In genomic region chr6:149452062-149452939, GRCh38 we compare ENCODE assay signal across 29 cellular contexts. TPM values are rescaled to one million over a fixed set of nuclear protein-coding genes. Genes with fewer than 3 reads are reported as not detected.
DNase-seq lines count a peak whose midpoint lies in the region; FAIRE-seq and TF ChIP-seq lines count a peak whose summit lies in the region.
"Had no signal": no experiment of that assay in that cellular context is flagged by ENCODE, and none has a peak within 500 bp of the region (broad histone marks: within the 10 kb centered on the region; RNA-seq: fewer than 3 reads in every experiment).

No MANE protein-coding gene starts in this region.

- FAIRE-seq in GM12891 (lab: Jason Lieb, UNC) = no peak
- FAIRE-seq: G401.6, pancreas had no signal

- H3K4me1 ChIP-seq in transverse colon (peaks cover 23 to 58% (median 41%) of the 10 kb centered on the region in 4 donors), stomach (peaks cover 36 to 45% (median 43%) of the 10 kb centered on the region in 4 donors)

- TF ChIP-seq POLR2A in transverse colon (IDR thresholded peaks at IDR 0.05) (no peak), stomach (IDR thresholded peaks at IDR 0.05) (no peak), GM12891 (IDR thresholded peaks at IDR 0.05; ENCODE audit: low read depth, low read length) (no peak)

- no peak for DNase-seq in activated CD4-positive, alpha-beta T cell treated with anti-CD3 and anti-CD28 coated beads, Interleukin-2, amount 10 ng/mL, durations not matched to agents 7 days and 5 days
- DNase-seq in activated CD4-positive, alpha-beta T cell treated with anti-CD3 and anti-CD28 coated beads for 48 hours = no peak
- DNase-seq in mesothelial cell of epicardium (ENCODE audit: low spot score in 2 of 2, unreplicated experiment in 2 of 2) = no peak
- no peak for DNase-seq in transverse colon
- no peak for DNase-seq in stomach
- DNase-seq in SIG-M5 treated with dmso at 0.1 percent for 504 hours (lab: John Stamatoyannopoulos, UW; ENCODE audit: unreplicated experiment) = no peak
- no peak for DNase-seq in GM12891 (ENCODE audit: insufficient read length, low spot score)
- DNase-seq: 8988T; activated CD4-positive, alpha-beta T cell treated with anti-CD3 and anti-CD28 coated beads for 1 hour; activated T-cell treated with anti-CD3 and anti-CD28 coated beads, Interleukin-2, amount 50 U/mL, for 24 hours; cortex of kidney; DMS153; HFFc6; KG1; NCI-H1436; NCI-H2171; NCI-H524; SHP77 treated with DMSO at 0.1 percent for 48 hours; sigmoid colon; SW 1271; trophoblast cell had no signal

- in situ Hi-C loops in transverse colon (cut with MboI; ENCODE audit: low pct_ligation_motif_present in 1 of 4, low pct_unique_long_range_greater_than_20kb in 1 of 4, low sequenced_read_pairs in 3 of 4) = no loop called here

- H3K36me3 Mint-ChIP-seq in activated CD4-positive, alpha-beta T cell treated with anti-CD3 and anti-CD28 coated beads, Interleukin-2, amount 10 ng/mL, durations not matched to agents 7 days and 5 days (ENCODE audit: low read depth) = peaks cover 6% of the 10 kb centered on the region
- no peaks in the 10 kb centered on the region for H3K36me3 Mint-ChIP-seq in mesothelial cell of epicardium

- H3K27ac Mint-ChIP-seq in activated CD4-positive, alpha-beta T cell treated with anti-CD3 and anti-CD28 coated beads, Interleukin-2, amount 10 ng/mL, durations not matched to agents 7 days and 5 days = peak overlapping the region; percentile 46
- no peak overlapping the region for H3K27ac Mint-ChIP-seq in mesothelial cell of epicardium
- H3K27ac Mint-ChIP-seq: activated T-cell treated with anti-CD3 and anti-CD28 coated beads, Interleukin-2, amount 50 U/mL, for 24 hours; HFFc6; memory B cell had no signal

- peak overlapping the region in 1 of 4 donors; percentile 64 for H3K4me3 ChIP-seq in transverse colon
- no peak overlapping the region for H3K4me3 ChIP-seq in stomach

- no peaks in the 10 kb centered on the region for H3K27me3 Mint-ChIP-seq in activated CD4-positive, alpha-beta T cell treated with anti-CD3 and anti-CD28 coated beads, Interleukin-2, amount 10 ng/mL, durations not matched to agents 7 days and 5 days
- peaks cover 31% of the 10 kb centered on the region for H3K27me3 Mint-ChIP-seq in mesothelial cell of epicardium (ENCODE audit: low read depth)
- H3K27me3 Mint-ChIP-seq: activated naive CD4-positive, alpha-beta T cell treated with anti-CD3 and anti-CD28 coated beads, Interleukin-2, amount 10 ng/mL, durations not matched to agents 7 days and 5 days; activated T-cell treated with anti-CD3 and anti-CD28 coated beads, Interleukin-2, amount 50 U/mL, for 24 hours; CD8-positive, alpha-beta memory T cell; memory B cell; naive thymus-derived CD4-positive, alpha-beta T cell had no signal

- POLR2A ChIA-PET in activated CD4-positive, alpha-beta T cell treated with anti-CD3 and anti-CD28 coated beads, Interleukin-2, amount 10 ng/mL, durations not matched to agents 7 days and 5 days (lab: Charles Lee) = no interaction called here

- CTCF ChIA-PET in activated CD4-positive, alpha-beta T cell treated with anti-CD3 and anti-CD28 coated beads, Interleukin-2, amount 10 ng/mL, durations not matched to agents 7 days and 5 days (lab: Charles Lee) = interaction anchor here (0.5 to 2.1 kb wide), 5 partner anchors 16 to 418 kb away, joined by 3 to 7 read pairs (median 4); no protein-coding TSS in a partner anchor

- TF ChIP-seq EP300 in transverse colon (IDR thresholded peaks at IDR 0.05; ENCODE audit: low read depth) (no peak), stomach (IDR thresholded peaks at IDR 0.05) (no peak)

- no peak overlapping the region for H3K4me3 Mint-ChIP-seq in activated CD4-positive, alpha-beta T cell treated with anti-CD3 and anti-CD28 coated beads, Interleukin-2, amount 10 ng/mL, durations not matched to agents 7 days and 5 days
- H3K4me3 Mint-ChIP-seq in mesothelial cell of epicardium = peak overlapping the region; percentile 37
- H3K4me3 Mint-ChIP-seq: activated naive CD4-positive, alpha-beta T cell treated with anti-CD3 and anti-CD28 coated beads, Interleukin-2, amount 10 ng/mL, durations not matched to agents 7 days and 5 days; activated T-cell treated with anti-CD3 and anti-CD28 coated beads, Interleukin-2, amount 50 U/mL, for 24 hours; HFFc6; memory B cell had no signal

- TF ChIP-seq CTCF in mesothelial cell of epicardium (IDR thresholded peaks at IDR 0.05; ENCODE audit: unreplicated experiment) (no peak), transverse colon (IDR thresholded peaks at IDR 0.05) (no peak), stomach (IDR thresholded peaks at IDR 0.05) (no peak)

- peaks cover 3% of the 10 kb centered on the region for H3K4me1 Mint-ChIP-seq in activated CD4-positive, alpha-beta T cell treated with anti-CD3 and anti-CD28 coated beads, Interleukin-2, amount 10 ng/mL, durations not matched to agents 7 days and 5 days
- H3K4me1 Mint-ChIP-seq in mesothelial cell of epicardium = peaks cover 17% of the 10 kb centered on the region

- 83 to 88% methylated on average over 1 to 11 of the region's 13 CpGs for WGBS in transverse colon (ENCODE audit: low coverage in 1 of 2), 2 donors
- WGBS in stomach, 5 donors = 85 to 91% (median 89%) methylated on average over 9 to 13 of the region's 13 CpGs

- H3K9me3 ChIP-seq in transverse colon = no peaks in the 10 kb centered on the region
- H3K9me3 ChIP-seq in stomach = no peaks in the 10 kb centered on the region
- H3K9me3 ChIP-seq: pancreas, sigmoid colon had no signal

- no peaks in the 10 kb centered on the region for H3K9me3 Mint-ChIP-seq in activated CD4-positive, alpha-beta T cell treated with anti-CD3 and anti-CD28 coated beads, Interleukin-2, amount 10 ng/mL, durations not matched to agents 7 days and 5 days
- no peaks in the 10 kb centered on the region for H3K9me3 Mint-ChIP-seq in mesothelial cell of epicardium
- H3K9me3 Mint-ChIP-seq: activated naive CD4-positive, alpha-beta T cell treated with anti-CD3 and anti-CD28 coated beads, Interleukin-2, amount 10 ng/mL, durations not matched to agents 7 days and 5 days; activated T-cell treated with anti-CD3 and anti-CD28 coated beads, Interleukin-2, amount 50 U/mL, for 24 hours; HFFc6; memory B cell; naive thymus-derived CD4-positive, alpha-beta T cell had no signal

- H3K27me3 ChIP-seq in transverse colon (no peaks in the 10 kb centered on the region), stomach (peaks cover 0 to 29% (median 15%) of the 10 kb centered on the region in 3 donors)
- H3K27me3 ChIP-seq: pancreas, sigmoid colon had no signal

- H3K27ac ChIP-seq in angular gyrus (ENCODE audit: low read depth, low read length) (peak overlapping the region; percentile 1), transverse colon (peak overlapping the region; percentile 47 to 79 (median 78)), stomach (no peak overlapping the region)
- H3K27ac ChIP-seq: pancreas had no signal

- intact Hi-C loops in transverse colon (cut with DNase I; ENCODE audit: low total_unique reads) = no loop called here
- intact Hi-C loops in stomach (cut with DNase I; ENCODE audit: low total_unique reads) = no loop called here

- H3K36me3 ChIP-seq in transverse colon (no peaks in the 10 kb centered on the region), stomach (no peaks in the 10 kb centered on the region)
- H3K36me3 ChIP-seq: pancreas, sigmoid colon had no signal

TF ChIP-seq in GM12891, 5 proteins besides CTCF, POLR2A, EP300 and RAD21:
- TF ChIP-seq TAF1 (IDR thresholded peaks at IDR 0.05; ENCODE audit: low read depth, low read length) (no peak), PAX5 (IDR thresholded peaks at IDR 0.05; ENCODE audit: insufficient read depth, low read length, severe bottlenecking) (no peak), POLR2AphosphoS5 (IDR thresholded peaks at IDR 0.05; ENCODE audit: low read depth, low read length) (no peak), POU2F2 (IDR thresholded peaks at IDR 0.05; ENCODE audit: low read depth, low read length) (no peak), SPI1 (IDR thresholded peaks at IDR 0.05; ENCODE audit: low read depth, low read length) (no peak)

RNA-seq across cellular contexts. Expression of gene ZC3H12D, which starts 32.5 kb away (rescaled TPM):
- total RNA-seq in activated CD4-positive, alpha-beta T cell treated with anti-CD3 and anti-CD28 coated beads, Interleukin-2, amount 10 ng/mL, durations not matched to agents 7 days and 5 days = 10 to 100 TPM; 10.7 to 16.5 TPM
- total RNA-seq in mesothelial cell of epicardium (0.44 to 0.72 TPM (median 0.47 TPM) in 3 replicates), transverse colon (10 to 100 TPM in 3 of 4 donors, 1 to 10 TPM in 1; 1.8 to 24.3 (median 12.1) TPM), stomach (1 to 10 TPM in 2 of 5 donors, not detected in 3; 1.1 to 2.2 TPM)
- under 1 TPM; 0.31 to 0.85 (median 0.56) TPM for polyA plus RNA-seq in stomach
- polyA plus RNA-seq in GM12891 (2012; ENCODE audit: low read depth, missing spikeins) = 5.1 TPM

RNA-seq across cellular contexts. Expression of gene SUMO4, which starts 52.2 kb away (rescaled TPM):
- 10 to 100 TPM in 1 of 2 experiments, 1 to 10 TPM in 1; 7.9 to 10.2 TPM for total RNA-seq in activated CD4-positive, alpha-beta T cell treated with anti-CD3 and anti-CD28 coated beads, Interleukin-2, amount 10 ng/mL, durations not matched to agents 7 days and 5 days
- total RNA-seq in mesothelial cell of epicardium (3.4 to 4.2 TPM (median 3.9 TPM) in 3 replicates), transverse colon (10 to 100 TPM in 2 of 4 donors, 1 to 10 TPM in 2; 1.5 to 28.1 (median 8.1) TPM), stomach (1 to 10 TPM in 4 of 5 donors, not detected in 1; 1.2 to 7.7 (median 4.0) TPM)
- polyA plus RNA-seq in stomach = not detected
- polyA plus RNA-seq in GM12891 (2012; ENCODE audit: low read depth, missing spikeins) = 0.17 TPM
- polyA plus RNA-seq: fibroblast of lung had no signal

Comparison
In these comparisons a context has a peak if more than half of its experiments do, and no peak if none do; other contexts are left out.
1. H3K27ac ChIP-seq: peak in angular gyrus (single experiment) and transverse colon (4 of 4); none in stomach (0 of 5).